8 cellular contexts compared by ENCODE assay signal in genomic region chr7:86939197-86939814, GRCh38.
DNase-seq lines count a peak whose midpoint lies in the region; ATAC-seq and TF ChIP-seq lines count a peak whose summit lies in the region.

No MANE protein-coding gene starts in this region.

- no peaks in the 10 kb centered on the region for H3K4me1 Mint-ChIP-seq in stimulated activated effector memory CD8-positive, alpha-beta T cell treated with anti-CD3 and anti-CD28 coated beads, Interleukin-12 subunit alpha, Interleukin-12 subunit beta, amount 100 ng/mL, for 72 hours

- H3K27ac Mint-ChIP-seq in stimulated activated effector memory CD8-positive, alpha-beta T cell treated with anti-CD3 and anti-CD28 coated beads, Interleukin-12 subunit alpha, Interleukin-12 subunit beta, amount 100 ng/mL, for 72 hours = no peak overlapping the region

- in situ Hi-C loops in astrocyte of the spinal cord (cut with HindIII; ENCODE audit: low sequenced_read_pairs) = no loop called here

- no peak overlapping the region for H3K4me3 ChIP-seq in Jurkat, Clone E6-1 (ENCODE audit: low read length)
- H3K4me3 ChIP-seq in astrocyte of the spinal cord (ENCODE audit: low read depth, low read length) = no peak overlapping the region

- peak; percentile 13 to 36 for DNase-seq in NCI-H187 (lab: John Stamatoyannopoulos, UW)
- DNase-seq in NCI-H187 treated with DMSO at 0.1 percent for 48 hours (lab: John Stamatoyannopoulos, UW) = no peak
- DNase-seq in Jurkat, Clone E6-1 (ENCODE audit: low read depth, low spot score) = peak; percentile 61
- peak; percentile 92 for DNase-seq in OCI-M1 (lab: John Stamatoyannopoulos, UW)
- DNase-seq in astrocyte of the spinal cord (ENCODE audit: low read depth, low spot score) = peak; percentile 72
- peak; percentile 68 for DNase-seq in iris pigment epithelial cell (ENCODE audit: low read depth)
- peak in 1 of 2 donors; percentile 16 for DNase-seq in stimulated activated effector memory CD8-positive, alpha-beta T cell treated with anti-CD3 and anti-CD28 coated beads, Interleukin-12 subunit alpha, Interleukin-12 subunit beta, amount 100 ng/mL, for 72 hours (ENCODE audit: low spot score in 2 of 2)

- no peaks in the 10 kb centered on the region for H3K9me3 Mint-ChIP-seq in stimulated activated effector memory CD8-positive, alpha-beta T cell treated with anti-CD3 and anti-CD28 coated beads, Interleukin-12 subunit alpha, Interleukin-12 subunit beta, amount 100 ng/mL, for 72 hours

- H3K4me3 Mint-ChIP-seq in stimulated activated effector memory CD8-positive, alpha-beta T cell treated with anti-CD3 and anti-CD28 coated beads, Interleukin-12 subunit alpha, Interleukin-12 subunit beta, amount 100 ng/mL, for 72 hours = no peak overlapping the region

- peak; percentile 71 for TF ChIP-seq CTCF in astrocyte of the spinal cord (IDR thresholded peaks at IDR 0.05; ENCODE audit: low read depth, low read length)

- no peaks in the 10 kb centered on the region for H3K36me3 Mint-ChIP-seq in stimulated activated effector memory CD8-positive, alpha-beta T cell treated with anti-CD3 and anti-CD28 coated beads, Interleukin-12 subunit alpha, Interleukin-12 subunit beta, amount 100 ng/mL, for 72 hours

- ATAC-seq in GM21447 (IDR thresholded peaks at IDR 0.05; ENCODE audit: unreplicated experiment) = peak; percentile 81
- peak; percentile 58 for ATAC-seq in stimulated activated effector memory CD8-positive, alpha-beta T cell treated with anti-CD3 and anti-CD28 coated beads, Interleukin-12 subunit alpha, Interleukin-12 subunit beta, amount 100 ng/mL, for 72 hours
